19 cellular contexts compared by ENCODE assay signal in the genomic region with DNA sequence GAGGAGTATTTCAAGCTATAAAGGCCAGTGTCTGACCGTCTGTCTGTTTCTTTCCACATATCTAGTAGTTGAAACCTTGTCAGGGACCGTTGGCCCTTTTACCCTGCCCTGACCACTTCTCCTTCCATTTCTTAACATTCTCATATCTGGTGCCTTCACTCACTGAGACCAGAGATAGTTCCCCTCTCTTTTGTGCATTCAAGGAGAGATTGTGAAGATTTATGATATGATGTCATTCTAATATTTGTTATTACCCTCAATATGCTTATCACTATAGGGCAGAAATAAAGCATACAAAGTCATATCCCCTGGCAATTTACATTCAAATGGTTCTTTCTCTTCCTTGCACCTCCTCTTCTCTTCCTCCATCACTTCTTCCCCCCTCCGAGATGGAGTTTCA.
"Had no signal": no experiment of that assay in that cellular context is flagged by ENCODE, and none has a peak within 500 bp of the region (broad histone marks: within the 10 kb centered on the region; RNA-seq: fewer than 3 reads in every experiment).

No MANE protein-coding gene starts in this region.

- H3K9me3 Mint-ChIP-seq: activated naive CD8-positive, alpha-beta T cell treated with anti-CD3 and anti-CD28 coated beads for 36 hours; dendritic cell treated with granulocyte-macrophage colony-stimulating factor and Interleukin-4, amounts not matched to agents 40 ng/mL and 50 ng/mL, for 4 days; immature natural killer cell; neural progenitor cell; WTC11 had no signal

- H3K4me3 Mint-ChIP-seq: activated CD4-positive, alpha-beta memory T cell treated with anti-CD3 and anti-CD28 coated beads, Interleukin-2, amount 10 ng/mL, durations not matched to agents 7 days and 5 days; activated CD8-positive, alpha-beta memory T cell treated with anti-CD3 and anti-CD28 coated beads, Interleukin-2, amount 10 ng/mL, durations not matched to agents 7 days and 5 days; activated naive CD8-positive, alpha-beta T cell treated with anti-CD3 and anti-CD28 coated beads for 36 hours; dendritic cell treated with granulocyte-macrophage colony-stimulating factor and Interleukin-4, amounts not matched to agents 40 ng/mL and 50 ng/mL, for 4 days; immature natural killer cell; naive B cell; neural progenitor cell; WTC11 had no signal

- ATAC-seq: activated CD8-positive, alpha-beta memory T cell treated with anti-CD3 and anti-CD28 coated beads, Interleukin-2, amount 10 ng/mL, durations not matched to agents 7 days and 5 days; mucosa of descending colon; sciatic nerve; WTC11 had no signal

- H3K36me3 Mint-ChIP-seq: WTC11 had no signal

- DNase-seq: activated CD4-positive, alpha-beta memory T cell treated with anti-CD3 and anti-CD28 coated beads, Interleukin-2, amount 10 ng/mL, durations not matched to agents 7 days and 5 days; activated CD4-positive, alpha-beta T cell treated with anti-CD3 and anti-CD28 coated beads for 4 hours; activated CD8-positive, alpha-beta memory T cell treated with anti-CD3 and anti-CD28 coated beads, Interleukin-2, amount 10 ng/mL, durations not matched to agents 7 days and 5 days; activated naive CD8-positive, alpha-beta T cell treated with anti-CD3 and anti-CD28 coated beads for 36 hours; amniotic stem cell; effector memory CD4-positive, alpha-beta T cell; esophagus squamous epithelium; immature natural killer cell; kidney glomerular epithelial cell; mesenchymal stem cell; mucosa of descending colon; naive B cell; stimulated activated CD4-positive, alpha-beta T cell treated with anti-CD3 and anti-CD28 coated beads, Interleukin-4, amount 100 ng/mL, for 1 hour; stimulated activated naive CD4-positive, alpha-beta T cell; thyroid gland had no signal

- H3K27ac Mint-ChIP-seq: activated CD4-positive, alpha-beta memory T cell treated with anti-CD3 and anti-CD28 coated beads, Interleukin-2, amount 10 ng/mL, durations not matched to agents 7 days and 5 days; activated CD8-positive, alpha-beta memory T cell treated with anti-CD3 and anti-CD28 coated beads, Interleukin-2, amount 10 ng/mL, durations not matched to agents 7 days and 5 days; activated naive CD8-positive, alpha-beta T cell treated with anti-CD3 and anti-CD28 coated beads for 36 hours; dendritic cell treated with granulocyte-macrophage colony-stimulating factor and Interleukin-4, amounts not matched to agents 40 ng/mL and 50 ng/mL, for 4 days; neural progenitor cell; WTC11 had no signal

- H3K27me3 Mint-ChIP-seq: activated CD4-positive, alpha-beta memory T cell treated with anti-CD3 and anti-CD28 coated beads, Interleukin-2, amount 10 ng/mL, durations not matched to agents 7 days and 5 days; activated CD8-positive, alpha-beta memory T cell treated with anti-CD3 and anti-CD28 coated beads, Interleukin-2, amount 10 ng/mL, durations not matched to agents 7 days and 5 days; activated naive CD8-positive, alpha-beta T cell treated with anti-CD3 and anti-CD28 coated beads for 36 hours; dendritic cell treated with granulocyte-macrophage colony-stimulating factor and Interleukin-4, amounts not matched to agents 40 ng/mL and 50 ng/mL, for 4 days; naive B cell had no signal
